Comparison of ENCODE assay signal across 2 cellular contexts in the genomic region with DNA sequence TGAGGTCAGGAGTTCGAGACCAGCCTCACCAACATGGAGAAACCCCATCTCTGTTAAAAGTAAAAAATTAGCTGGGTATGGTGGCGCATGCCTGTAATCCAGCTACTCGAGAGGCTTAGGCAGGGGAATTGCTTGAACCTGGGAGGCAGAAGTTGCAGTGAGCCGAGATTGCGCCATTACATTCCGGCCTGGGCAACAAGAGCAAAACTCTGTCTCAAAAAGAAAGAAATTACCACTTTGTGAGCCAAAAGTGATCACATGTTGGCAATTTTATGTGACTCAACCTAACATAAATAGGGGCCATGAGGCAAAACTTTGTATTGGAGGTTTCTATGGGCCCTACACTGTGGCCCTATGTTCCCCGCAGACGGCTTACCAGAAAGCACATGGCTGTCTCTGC.
TF ChIP-seq lines count a peak whose summit lies in the region.

No MANE protein-coding gene starts in this region.

TF ChIP-seq in SK-N-SH, 30 proteins besides CTCF, POLR2A, EP300 and RAD21 (continued from another document):
- TF ChIP-seq, protein P1, sequence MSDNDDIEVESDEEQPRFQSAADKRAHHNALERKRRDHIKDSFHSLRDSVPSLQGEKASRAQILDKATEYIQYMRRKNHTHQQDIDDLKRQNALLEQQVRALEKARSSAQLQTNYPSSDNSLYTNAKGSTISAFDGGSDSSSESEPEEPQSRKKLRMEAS (IDR thresholded peaks at IDR 0.05; ENCODE audit: low read depth) = no peak
- no peak for TF ChIP-seq FOSL2 (IDR thresholded peaks at IDR 0.05; ENCODE audit: borderline replicate concordance, low read depth)
- TF ChIP-seq SMC3 (IDR thresholded peaks at IDR 0.05; ENCODE audit: low read depth, low read length) = no peak
- TF ChIP-seq MXI1 (IDR thresholded peaks at IDR 0.05; ENCODE audit: low read depth, low read length) = no peak
- no peak for TF ChIP-seq GABPA (IDR thresholded peaks at IDR 0.05; ENCODE audit: low read depth)
- no peak for TF ChIP-seq RXRA (IDR thresholded peaks at IDR 0.05; ENCODE audit: borderline replicate concordance, low read depth)
- no peak for TF ChIP-seq CHD2 (IDR thresholded peaks at IDR 0.05; ENCODE audit: low read length, partially characterized antibody)
- TF ChIP-seq EZH2phosphoT487 (IDR thresholded peaks at IDR 0.05; ENCODE audit: borderline replicate concordance, low read depth) = no peak
- TF ChIP-seq JUND (IDR thresholded peaks at IDR 0.05) = no peak
- TF ChIP-seq, protein P2, sequence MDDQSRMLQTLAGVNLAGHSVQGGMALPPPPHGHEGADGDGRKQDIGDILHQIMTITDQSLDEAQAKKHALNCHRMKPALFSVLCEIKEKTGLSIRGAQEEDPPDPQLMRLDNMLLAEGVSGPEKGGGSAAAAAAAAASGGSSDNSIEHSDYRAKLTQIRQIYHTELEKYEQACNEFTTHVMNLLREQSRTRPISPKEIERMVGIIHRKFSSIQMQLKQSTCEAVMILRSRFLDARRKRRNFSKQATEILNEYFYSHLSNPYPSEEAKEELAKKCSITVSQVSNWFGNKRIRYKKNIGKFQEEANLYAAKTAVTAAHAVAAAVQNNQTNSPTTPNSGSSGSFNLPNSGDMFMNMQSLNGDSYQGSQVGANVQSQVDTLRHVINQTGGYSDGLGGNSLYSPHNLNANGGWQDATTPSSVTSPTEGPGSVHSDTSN (IDR thresholded peaks at IDR 0.05) = no peak
- TF ChIP-seq RCOR1 (IDR thresholded peaks at IDR 0.05; ENCODE audit: low read length) = no peak
- no peak for TF ChIP-seq FOXJ3 (CRISPR knock-in tag; IDR thresholded peaks at IDR 0.05)
- TF ChIP-seq, protein P3, sequence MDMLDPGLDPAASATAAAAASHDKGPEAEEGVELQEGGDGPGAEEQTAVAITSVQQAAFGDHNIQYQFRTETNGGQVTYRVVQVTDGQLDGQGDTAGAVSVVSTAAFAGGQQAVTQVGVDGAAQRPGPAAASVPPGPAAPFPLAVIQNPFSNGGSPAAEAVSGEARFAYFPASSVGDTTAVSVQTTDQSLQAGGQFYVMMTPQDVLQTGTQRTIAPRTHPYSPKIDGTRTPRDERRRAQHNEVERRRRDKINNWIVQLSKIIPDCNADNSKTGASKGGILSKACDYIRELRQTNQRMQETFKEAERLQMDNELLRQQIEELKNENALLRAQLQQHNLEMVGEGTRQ (IDR thresholded peaks at IDR 0.05; ENCODE audit: borderline replicate concordance, low read depth, low read length) = no peak

TF ChIP-seq in SK-N-SH treated with all-trans-retinoic acid at 6 μM for 48 hours, 23 proteins besides CTCF, POLR2A, EP300 and RAD21 (continued from another document):
- TF ChIP-seq, protein P4, sequence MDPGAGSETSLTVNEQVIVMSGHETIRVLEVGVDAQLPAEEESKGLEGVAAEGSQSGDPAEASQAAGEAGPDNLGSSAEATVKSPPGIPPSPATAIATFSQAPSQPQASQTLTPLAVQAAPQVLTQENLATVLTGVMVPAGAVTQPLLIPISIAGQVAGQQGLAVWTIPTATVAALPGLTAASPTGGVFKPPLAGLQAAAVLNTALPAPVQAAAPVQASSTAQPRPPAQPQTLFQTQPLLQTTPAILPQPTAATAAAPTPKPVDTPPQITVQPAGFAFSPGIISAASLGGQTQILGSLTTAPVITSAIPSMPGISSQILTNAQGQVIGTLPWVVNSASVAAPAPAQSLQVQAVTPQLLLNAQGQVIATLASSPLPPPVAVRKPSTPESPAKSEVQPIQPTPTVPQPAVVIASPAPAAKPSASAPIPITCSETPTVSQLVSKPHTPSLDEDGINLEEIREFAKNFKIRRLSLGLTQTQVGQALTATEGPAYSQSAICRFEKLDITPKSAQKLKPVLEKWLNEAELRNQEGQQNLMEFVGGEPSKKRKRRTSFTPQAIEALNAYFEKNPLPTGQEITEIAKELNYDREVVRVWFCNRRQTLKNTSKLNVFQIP (CRISPR knock-in tag; IDR thresholded peaks at IDR 0.05; ENCODE audit: borderline replicate concordance, low read depth) = no peak
- no peak for TF ChIP-seq GLIS3 (CRISPR knock-in tag; IDR thresholded peaks at IDR 0.05)
- TF ChIP-seq BACH2 (CRISPR knock-in tag; IDR thresholded peaks at IDR 0.05; ENCODE audit: borderline replicate concordance) = no peak
- TF ChIP-seq, protein P5, sequence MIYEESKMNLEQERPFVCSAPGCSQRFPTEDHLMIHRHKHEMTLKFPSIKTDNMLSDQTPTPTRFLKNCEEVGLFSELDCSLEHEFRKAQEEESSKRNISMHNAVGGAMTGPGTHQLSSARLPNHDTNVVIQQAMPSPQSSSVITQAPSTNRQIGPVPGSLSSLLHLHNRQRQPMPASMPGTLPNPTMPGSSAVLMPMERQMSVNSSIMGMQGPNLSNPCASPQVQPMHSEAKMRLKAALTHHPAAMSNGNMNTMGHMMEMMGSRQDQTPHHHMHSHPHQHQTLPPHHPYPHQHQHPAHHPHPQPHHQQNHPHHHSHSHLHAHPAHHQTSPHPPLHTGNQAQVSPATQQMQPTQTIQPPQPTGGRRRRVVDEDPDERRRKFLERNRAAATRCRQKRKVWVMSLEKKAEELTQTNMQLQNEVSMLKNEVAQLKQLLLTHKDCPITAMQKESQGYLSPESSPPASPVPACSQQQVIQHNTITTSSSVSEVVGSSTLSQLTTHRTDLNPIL (CRISPR knock-in tag; IDR thresholded peaks at IDR 0.05; ENCODE audit: low read depth) = no peak
- TF ChIP-seq, protein P6, sequence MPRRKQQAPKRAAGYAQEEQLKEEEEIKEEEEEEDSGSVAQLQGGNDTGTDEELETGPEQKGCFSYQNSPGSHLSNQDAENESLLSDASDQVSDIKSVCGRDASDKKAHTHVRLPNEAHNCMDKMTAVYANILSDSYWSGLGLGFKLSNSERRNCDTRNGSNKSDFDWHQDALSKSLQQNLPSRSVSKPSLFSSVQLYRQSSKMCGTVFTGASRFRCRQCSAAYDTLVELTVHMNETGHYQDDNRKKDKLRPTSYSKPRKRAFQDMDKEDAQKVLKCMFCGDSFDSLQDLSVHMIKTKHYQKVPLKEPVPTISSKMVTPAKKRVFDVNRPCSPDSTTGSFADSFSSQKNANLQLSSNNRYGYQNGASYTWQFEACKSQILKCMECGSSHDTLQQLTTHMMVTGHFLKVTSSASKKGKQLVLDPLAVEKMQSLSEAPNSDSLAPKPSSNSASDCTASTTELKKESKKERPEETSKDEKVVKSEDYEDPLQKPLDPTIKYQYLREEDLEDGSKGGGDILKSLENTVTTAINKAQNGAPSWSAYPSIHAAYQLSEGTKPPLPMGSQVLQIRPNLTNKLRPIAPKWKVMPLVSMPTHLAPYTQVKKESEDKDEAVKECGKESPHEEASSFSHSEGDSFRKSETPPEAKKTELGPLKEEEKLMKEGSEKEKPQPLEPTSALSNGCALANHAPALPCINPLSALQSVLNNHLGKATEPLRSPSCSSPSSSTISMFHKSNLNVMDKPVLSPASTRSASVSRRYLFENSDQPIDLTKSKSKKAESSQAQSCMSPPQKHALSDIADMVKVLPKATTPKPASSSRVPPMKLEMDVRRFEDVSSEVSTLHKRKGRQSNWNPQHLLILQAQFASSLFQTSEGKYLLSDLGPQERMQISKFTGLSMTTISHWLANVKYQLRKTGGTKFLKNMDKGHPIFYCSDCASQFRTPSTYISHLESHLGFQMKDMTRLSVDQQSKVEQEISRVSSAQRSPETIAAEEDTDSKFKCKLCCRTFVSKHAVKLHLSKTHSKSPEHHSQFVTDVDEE (CRISPR knock-in tag; IDR thresholded peaks at IDR 0.05) = no peak
- no peak for TF ChIP-seq TCF4 (CRISPR knock-in tag; IDR thresholded peaks at IDR 0.05; ENCODE audit: borderline replicate concordance)
- TF ChIP-seq ZNF565 (CRISPR knock-in tag; conservative IDR thresholded peaks at IDR 0.05; ENCODE audit: low read depth) = no peak
- TF ChIP-seq, protein P7, sequence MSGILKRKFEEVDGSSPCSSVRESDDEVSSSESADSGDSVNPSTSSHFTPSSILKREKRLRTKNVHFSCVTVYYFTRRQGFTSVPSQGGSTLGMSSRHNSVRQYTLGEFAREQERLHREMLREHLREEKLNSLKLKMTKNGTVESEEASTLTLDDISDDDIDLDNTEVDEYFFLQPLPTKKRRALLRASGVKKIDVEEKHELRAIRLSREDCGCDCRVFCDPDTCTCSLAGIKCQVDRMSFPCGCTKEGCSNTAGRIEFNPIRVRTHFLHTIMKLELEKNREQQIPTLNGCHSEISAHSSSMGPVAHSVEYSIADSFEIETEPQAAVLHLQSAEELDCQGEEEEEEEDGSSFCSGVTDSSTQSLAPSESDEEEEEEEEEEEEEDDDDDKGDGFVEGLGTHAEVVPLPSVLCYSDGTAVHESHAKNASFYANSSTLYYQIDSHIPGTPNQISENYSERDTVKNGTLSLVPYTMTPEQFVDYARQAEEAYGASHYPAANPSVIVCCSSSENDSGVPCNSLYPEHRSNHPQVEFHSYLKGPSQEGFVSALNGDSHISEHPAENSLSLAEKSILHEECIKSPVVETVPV (CRISPR knock-in tag; IDR thresholded peaks at IDR 0.05) = no peak
- TF ChIP-seq ZNF70 (CRISPR knock-in tag; IDR thresholded peaks at IDR 0.05) = no peak
- no peak for TF ChIP-seq ZFP30 (CRISPR knock-in tag; IDR thresholded peaks at IDR 0.05)
- TF ChIP-seq ZC3H10 (CRISPR knock-in tag; IDR thresholded peaks at IDR 0.05) = no peak
- TF ChIP-seq OSR1 (CRISPR knock-in tag; IDR thresholded peaks at IDR 0.05) = no peak
- TF ChIP-seq ISL1 (CRISPR knock-in tag; IDR thresholded peaks at IDR 0.05) = no peak
- TF ChIP-seq ZNF8 (CRISPR knock-in tag; IDR thresholded peaks at IDR 0.05) = no peak
- no peak for TF ChIP-seq CSDC2 (CRISPR knock-in tag; IDR thresholded peaks at IDR 0.05)
